Comparison of ENCODE assay signal across 10 cellular contexts in genomic region chr3:138197058-138197457, GRCh38. TPM values are rescaled to one million over a fixed set of nuclear protein-coding genes. Genes with fewer than 3 reads are reported as not detected.
DNase-seq lines count a peak whose midpoint lies in the region; ATAC-seq, FAIRE-seq and TF ChIP-seq lines count a peak whose summit lies in the region.
"Had no signal": no experiment of that assay in that cellular context is flagged by ENCODE, and none has a peak within 500 bp of the region (broad histone marks: within the 10 kb centered on the region; RNA-seq: fewer than 3 reads in every experiment).

No MANE protein-coding gene starts in this region.

- H3K27ac ChIP-seq in keratinocyte (ENCODE audit: control insufficient read depth, insufficient read depth, low read length): no peak overlapping the region

- H3K79me2 ChIP-seq in keratinocyte (ENCODE audit: control insufficient read depth, insufficient read depth, low read length): peaks cover 88% of the 10 kb centered on the region

- peaks cover 21% of the 10 kb centered on the region for H4K20me1 ChIP-seq in keratinocyte (ENCODE audit: control insufficient read depth, extremely low read depth, insufficient read depth, low read length)

- H3K36me3 ChIP-seq in keratinocyte (ENCODE audit: control insufficient read depth in 2 of 2, extremely low read depth in 1 of 2, insufficient read depth in 2 of 2, low read length in 2 of 2): no peaks in the 10 kb centered on the region

- no peaks in the 10 kb centered on the region for H3K9me3 ChIP-seq in keratinocyte (ENCODE audit: control insufficient read depth, low read depth, low read length)

- no peak overlapping the region for H3K9ac ChIP-seq in keratinocyte (ENCODE audit: control insufficient read depth, extremely low read depth, insufficient read depth, low read length)

- peaks cover 17% of the 10 kb centered on the region for H3K4me1 ChIP-seq in keratinocyte (ENCODE audit: control insufficient read depth, extremely low read depth, insufficient read depth, low read length)

- no peaks in the 10 kb centered on the region for H3K27me3 ChIP-seq in keratinocyte (ENCODE audit: control insufficient read depth, extremely low read depth, insufficient read depth, low read length)

- no peak for TF ChIP-seq CTCF in AG10803 (conservative IDR thresholded peaks at IDR 0.05; ENCODE audit: low read length)
- TF ChIP-seq CTCF in keratinocyte (optimal IDR thresholded peaks at IDR 0.05 in 1 of 3, IDR thresholded peaks at IDR 0.05 in 1 of 3, conservative IDR thresholded peaks at IDR 0.05 in 1 of 3; ENCODE audit: extremely low read depth in 1 of 3, insufficient read depth in 2 of 3, low read length in 3 of 3): no peak
- TF ChIP-seq CTCF in D721Med (IDR thresholded peaks at IDR 0.05; ENCODE audit: insufficient read depth, missing control alignments): no peak

- FAIRE-seq in keratinocyte (lab: Jason Lieb, UNC): peak; percentile 67
- FAIRE-seq in D721Med (lab: Jason Lieb, UNC): no peak

- no peak overlapping the region for H2AFZ ChIP-seq in keratinocyte (ENCODE audit: control insufficient read depth, low read length)

- H3K9me1 ChIP-seq in keratinocyte (ENCODE audit: control insufficient read depth, extremely low read depth, insufficient read depth, low read length): peaks cover 3% of the 10 kb centered on the region

- no peak for ATAC-seq in activated CD4-positive, CD25-positive, alpha-beta regulatory T cell treated with anti-CD3 and anti-CD28 coated beads, Interleukin-2, amount 50 U/mL, for 24 hours
- ATAC-seq: esophagus mucosa had no signal

- dilution Hi-C loops in keratinocyte (cut with MboI; ENCODE audit: extremely low pct_ligation_motif_present, low sequenced_read_pairs): no loop called here

- DNase-seq in AG10803 (ENCODE audit: low read depth) (peak; percentile 22), HUDEP-2 (lab: John Stamatoyannopoulos, UW; ENCODE audit: unreplicated experiment in 76 of 76) (peak in 61 of 76 experiments; percentile 2 to 62 (median 33)), amniotic epithelial cell (ENCODE audit: low read depth) (peak; percentile 63), keratinocyte (ENCODE audit: low read depth, low spot score) (no peak), germinal center (ENCODE audit: low spot score) (no peak), D721Med (ENCODE audit: insufficient read length, low spot score) (no peak), NCI-H187 (lab: John Stamatoyannopoulos, UW) (no peak)
- DNase-seq: CD4-positive, alpha-beta T cell had no signal

- H3K4me3 ChIP-seq in AG10803 (ENCODE audit: low read length) (no peak overlapping the region), keratinocyte (ENCODE audit: control insufficient read depth in 2 of 3, extremely low read depth in 1 of 3, insufficient read depth in 2 of 3, low read depth in 1 of 3, low read length in 3 of 3) (no peak overlapping the region)

- no peak overlapping the region for H3K4me2 ChIP-seq in keratinocyte (ENCODE audit: control insufficient read depth, extremely low read depth, insufficient read depth, low read depth, low read length)

RNA-seq across cellular contexts. Expression of gene ARMC8, which starts 10.0 kb away (rescaled TPM):
- 50.8 to 66.1 TPM (median 51.3 TPM) in 3 replicates for polyA plus RNA-seq in keratinocyte
- 32.5 TPM for polyA plus RNA-seq in keratinocyte (2011; ENCODE audit: low read depth)
- polyA plus RNA-seq in keratinocyte (2011; cell fraction: cytosol; rRNA removed): 33.4 and 61.3 TPM in 2 replicates
- polyA plus RNA-seq in keratinocyte (2011; cell fraction: nucleus; rRNA removed): 59.0 and 62.6 TPM in 2 replicates
- polyA plus RNA-seq in keratinocyte (2012; ENCODE audit: low replicate concordance): 14.8 and 26.3 TPM in 2 replicates
- polyA minus RNA-seq in keratinocyte: 174 to 240 TPM (median 199 TPM) in 3 replicates
- 57.2 TPM for polyA minus RNA-seq in keratinocyte (2011; cell fraction: cytosol; rRNA and poly(A)+ RNA removed)
- polyA minus RNA-seq in keratinocyte (2011; cell fraction: nucleus; rRNA and poly(A)+ RNA removed): 61.0 and 115 TPM in 2 replicates

RNA-seq across cellular contexts. Expression of gene DBR1, which starts 22.3 kb away (rescaled TPM):
- 9.9 to 16.2 TPM (median 14.0 TPM) in 3 replicates for polyA plus RNA-seq in keratinocyte
- 7.9 TPM for polyA plus RNA-seq in keratinocyte (2011; ENCODE audit: low read depth)
- polyA plus RNA-seq in keratinocyte (2011; cell fraction: cytosol; rRNA removed): 7.6 and 11.4 TPM in 2 replicates
- polyA plus RNA-seq in keratinocyte (2011; cell fraction: nucleus; rRNA removed): 15.2 and 18.4 TPM in 2 replicates
- polyA plus RNA-seq in keratinocyte (2012; ENCODE audit: low replicate concordance): 6.3 and 10.5 TPM in 2 replicates
- polyA minus RNA-seq in keratinocyte: 3.0 to 6.9 TPM (median 3.5 TPM) in 3 replicates
- 6.3 TPM for polyA minus RNA-seq in keratinocyte (2011; cell fraction: cytosol; rRNA and poly(A)+ RNA removed)
- 5.1 and 9.5 TPM in 2 replicates for polyA minus RNA-seq in keratinocyte (2011; cell fraction: nucleus; rRNA and poly(A)+ RNA removed)

Comparison
In these comparisons a context has a peak if more than half of its experiments do, and no peak if none do; other contexts are left out.
1. DNase-seq: peak in AG10803 (single experiment), HUDEP-2 (61 of 76) and amniotic epithelial cell (single experiment); none in keratinocyte (single experiment), germinal center (single experiment), D721Med (single experiment) and NCI-H187 (0 of 2).